8 cellular contexts compared by ENCODE assay signal in the genomic region with DNA sequence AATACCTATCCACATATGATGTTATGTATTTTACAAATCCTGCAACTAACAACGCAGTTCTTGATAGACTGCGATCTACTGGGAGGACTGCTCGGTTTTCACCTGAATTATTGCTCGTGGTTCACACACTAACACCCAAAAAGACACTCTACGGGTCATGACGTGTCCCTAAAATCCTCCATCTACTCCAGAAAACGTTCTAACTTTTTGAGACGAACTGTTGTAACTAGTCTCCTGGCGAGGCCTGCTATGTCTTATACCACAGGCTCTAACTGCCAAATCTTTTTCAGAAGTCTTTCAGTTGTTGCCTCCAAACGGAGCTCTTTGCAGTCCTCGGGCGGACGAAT.
DNase-seq lines count a peak whose midpoint lies in the region; TF ChIP-seq lines count a peak whose summit lies in the region.

No MANE protein-coding gene starts in this region.

- H3K4me3 ChIP-seq in liver (ENCODE audit: low read depth in 1 of 3, low read length in 3 of 3) (peak overlapping the region; percentile 55 to 74 (median 73)), tibial nerve (peak overlapping the region; percentile 95 to 99 (median 98))

- H3K9me3 ChIP-seq in liver (ENCODE audit: control insufficient read depth in 4 of 4, low read length in 3 of 4) (no peaks in the 10 kb centered on the region), tibial nerve (no peaks in the 10 kb centered on the region)

- TF ChIP-seq POLR2A in tibial nerve (IDR thresholded peaks at IDR 0.05) = no peak

- DNase-seq in activated T-cell treated with anti-CD3 and anti-CD28 coated beads, Interleukin-2, amount 50 U/mL, for 24 hours = no peak
- DNase-seq in activated T-cell treated with anti-CD3 and anti-CD28 coated beads, Interleukin-2, amount 50 U/mL, for 1 hour = no peak
- DNase-seq in tibial nerve (ENCODE audit: low spot score in 2 of 2) = no peak
- no peak for DNase-seq in occipital lobe (lab: John Stamatoyannopoulos, UW)
- no peak for DNase-seq in NCI-H2081 (lab: John Stamatoyannopoulos, UW)
- no peak for DNase-seq in ureter (ENCODE audit: low spot score)

- H3K9me3 Mint-ChIP-seq in activated T-cell treated with anti-CD3 and anti-CD28 coated beads, Interleukin-2, amount 50 U/mL, for 24 hours = no peaks in the 10 kb centered on the region

- no peaks in the 10 kb centered on the region for H3K36me3 ChIP-seq in liver (ENCODE audit: control insufficient read depth in 4 of 4, insufficient read depth in 3 of 4, low read depth in 1 of 4, low read length in 3 of 4)
- no peaks in the 10 kb centered on the region for H3K36me3 ChIP-seq in tibial nerve

- H3K4me1 ChIP-seq in liver (ENCODE audit: control insufficient read depth in 4 of 4, insufficient read depth in 4 of 4, low read length in 3 of 4) (peaks cover 11 to 40% (median 16%) of the 10 kb centered on the region in 4 donors), tibial nerve (peaks cover 0 to 72% (median 29%) of the 10 kb centered on the region in 4 donors)

- H3K9ac ChIP-seq in liver (ENCODE audit: low read depth in 1 of 2, low read length in 2 of 2) = peak overlapping the region; percentile 79 to 86

- H3K4me1 Mint-ChIP-seq in activated T-cell treated with anti-CD3 and anti-CD28 coated beads, Interleukin-2, amount 50 U/mL, for 24 hours (ENCODE audit: low read depth) = peaks cover 59% of the 10 kb centered on the region

- H3K27me3 Mint-ChIP-seq in activated T-cell treated with anti-CD3 and anti-CD28 coated beads, Interleukin-2, amount 50 U/mL, for 24 hours = peaks cover 21% of the 10 kb centered on the region

- 8 to 9% (median 8%) methylated on average over 13 of the region's 13 CpGs for WGBS in adipose tissue, 3 donors
- 6% methylated on average over 13 of the region's 13 CpGs for WGBS in liver
- WGBS in tibial nerve, 2 donors = 5 to 7% methylated on average over 13 of the region's 13 CpGs

- peak overlapping the region; percentile 91 for H3K27ac Mint-ChIP-seq in activated T-cell treated with anti-CD3 and anti-CD28 coated beads, Interleukin-2, amount 50 U/mL, for 24 hours

- H3K4me3 Mint-ChIP-seq in activated T-cell treated with anti-CD3 and anti-CD28 coated beads, Interleukin-2, amount 50 U/mL, for 24 hours = peak overlapping the region; percentile 76

- peak overlapping the region; percentile 97 for H3K27ac ChIP-seq in adipose tissue (ENCODE audit: low read depth, low read length)
- H3K27ac ChIP-seq in liver (ENCODE audit: low read depth in 1 of 2, low read length in 2 of 2) = peak overlapping the region; percentile 98 to 100
- peak overlapping the region; percentile 99 to 100 (median 99) for H3K27ac ChIP-seq in tibial nerve

- H3K27me3 ChIP-seq in liver (ENCODE audit: control insufficient read depth in 4 of 4, insufficient read depth in 4 of 4, low read length in 3 of 4) (no peaks in the 10 kb centered on the region), tibial nerve (no peaks in the 10 kb centered on the region)

- TF ChIP-seq CTCF in liver (IDR thresholded peaks at IDR 0.05; ENCODE audit: low read depth, low read length, missing input control) (no peak), tibial nerve (IDR thresholded peaks at IDR 0.05) (no peak)

- peaks cover 5% of the 10 kb centered on the region for H3K36me3 Mint-ChIP-seq in activated T-cell treated with anti-CD3 and anti-CD28 coated beads, Interleukin-2, amount 50 U/mL, for 24 hours (ENCODE audit: low read depth)

- no peak for TF ChIP-seq RAD21 in liver (IDR thresholded peaks at IDR 0.05)

- TF ChIP-seq EP300 in tibial nerve (IDR thresholded peaks at IDR 0.05) = no peak

TF ChIP-seq in liver, 16 proteins besides CTCF, POLR2A, EP300 and RAD21:
- TF ChIP-seq HNF4G (IDR thresholded peaks at IDR 0.05) (no peak), FOXA2 (IDR thresholded peaks at IDR 0.05) (no peak), RXRA (IDR thresholded peaks at IDR 0.05) (no peak), REST (IDR thresholded peaks at IDR 0.05) (no peak), MAX (IDR thresholded peaks at IDR 0.05) (no peak), JUND (IDR thresholded peaks at IDR 0.05) (no peak), HNF4A (conservative IDR thresholded peaks at IDR 0.05) (no peak)
